37 cellular contexts compared by ENCODE assay signal in genomic region chr1:162060314-162060713, GRCh38. TPM values are rescaled to one million over a fixed set of nuclear protein-coding genes. Genes with fewer than 3 reads are reported as not detected.
"Had no signal": no experiment of that assay in that cellular context is flagged by ENCODE, and none has a peak within 500 bp of the region (broad histone marks: within the 10 kb centered on the region; RNA-seq: fewer than 3 reads in every experiment).

No MANE protein-coding gene starts in this region.

- H3K4me3 ChIP-seq: adrenal gland, body of pancreas, breast epithelium had no signal

- ATAC-seq: activated CD4-positive, CD25-positive, alpha-beta regulatory T cell treated with anti-CD3 and anti-CD28 coated beads, Interleukin-2, amount 50 U/mL, for 24 hours; activated CD8-positive, alpha-beta T cell treated with anti-CD3 and anti-CD28 coated beads for 36 hours; activated naive CD4-positive, alpha-beta T cell treated with anti-CD3 and anti-CD28 coated beads, Interleukin-2, amount 50 U/mL, for 72 hours; activated T-cell treated with anti-CD3 and anti-CD28 coated beads, Interleukin-2, amount 50 U/mL, for 4 hours; activated T-cell treated with anti-CD3 and anti-CD28 coated beads, Interleukin-2, amount 50 U/mL, for 72 hours; activated T-helper 17 cell treated with anti-CD3 and anti-CD28 coated beads, Interleukin-2, amount 50 U/mL, for 72 hours; body of pancreas; WTC11 had no signal

- H3K27ac ChIP-seq: adrenal gland, body of pancreas, brain microvascular endothelial cell, VCaP had no signal

- H3K4me1 Mint-ChIP-seq: activated naive CD8-positive, alpha-beta T cell treated with anti-CD3 and anti-CD28 coated beads for 36 hours had no signal

- H3K27me3 ChIP-seq: adrenal gland, body of pancreas, brain microvascular endothelial cell, breast epithelium had no signal

- H3K36me3 Mint-ChIP-seq: activated CD4-positive, alpha-beta memory T cell treated with anti-CD3 and anti-CD28 coated beads for 36 hours; activated naive CD4-positive, alpha-beta T cell treated with anti-CD3 and anti-CD28 coated beads, Interleukin-2, amount 50 U/mL, for 72 hours; activated naive CD8-positive, alpha-beta T cell treated with anti-CD3 and anti-CD28 coated beads for 36 hours; WTC11 had no signal

- H3K27ac Mint-ChIP-seq: activated CD4-positive, alpha-beta memory T cell treated with anti-CD3 and anti-CD28 coated beads for 36 hours; activated CD4-positive, alpha-beta T cell treated with anti-CD3 and anti-CD28 coated beads, Interleukin-2, amount 10 ng/mL, durations not matched to agents 24 days and 14 days; activated CD8-positive, alpha-beta T cell treated with anti-CD3 and anti-CD28 coated beads for 36 hours; activated naive CD4-positive, alpha-beta T cell treated with anti-CD3 and anti-CD28 coated beads for 36 hours; activated naive CD4-positive, alpha-beta T cell treated with anti-CD3 and anti-CD28 coated beads, Interleukin-2, amount 50 U/mL, for 72 hours; activated naive CD8-positive, alpha-beta T cell treated with anti-CD3 and anti-CD28 coated beads for 36 hours; activated T-cell treated with anti-CD3 and anti-CD28 coated beads, Interleukin-2, amount 50 U/mL, for 72 hours; activated T-helper 1 cell treated with anti-CD3 and anti-CD28 coated beads, Interleukin-12 subunit alpha, Interleukin-12 subunit beta, Interleukin-2, Interleukin-4 antibody, amounts not matched to agents 30 ng/mL and 10 ng/mL and 1 ng/mL, durations not matched to agents 14 hours and 24 hours and 36 hours; activated T-helper 17 cell treated with anti-CD3 and anti-CD28 coated beads, Interleukin-2, amount 50 U/mL, for 72 hours; T-helper 1 cell treated with Interleukin-12 subunit alpha and Interleukin-12 subunit beta and Interleukin-4 antibody, amounts not matched to agents 30 μg/mL and 1 μg/mL, for 36 hours; T-helper 2 cell treated with Interferon-gamma antibody and Interleukin-4, amounts not matched to agents 5 μg/mL and 100 μg/mL, for 36 hours; WTC11 had no signal

- H3K9me3 Mint-ChIP-seq: activated CD4-positive, alpha-beta memory T cell treated with anti-CD3 and anti-CD28 coated beads for 36 hours; activated CD4-positive, alpha-beta T cell treated with anti-CD3 and anti-CD28 coated beads, Interleukin-2, amount 10 ng/mL, durations not matched to agents 24 days and 14 days; activated CD8-positive, alpha-beta T cell treated with anti-CD3 and anti-CD28 coated beads for 36 hours; activated naive CD4-positive, alpha-beta T cell treated with anti-CD3 and anti-CD28 coated beads for 36 hours; activated naive CD4-positive, alpha-beta T cell treated with anti-CD3 and anti-CD28 coated beads, Interleukin-2, amount 50 U/mL, for 72 hours; activated naive CD8-positive, alpha-beta T cell treated with anti-CD3 and anti-CD28 coated beads for 36 hours; activated T-cell treated with anti-CD3 and anti-CD28 coated beads, Interleukin-2, amount 50 U/mL, for 4 hours; activated T-cell treated with anti-CD3 and anti-CD28 coated beads, Interleukin-2, amount 50 U/mL, for 72 hours; activated T-helper 1 cell treated with anti-CD3 and anti-CD28 coated beads, Interleukin-12 subunit alpha, Interleukin-12 subunit beta, Interleukin-2, Interleukin-4 antibody, amounts not matched to agents 30 ng/mL and 10 ng/mL and 1 ng/mL, durations not matched to agents 14 hours and 24 hours and 36 hours; activated T-helper 17 cell treated with anti-CD3 and anti-CD28 coated beads, Interleukin-2, amount 50 U/mL, for 72 hours; T-helper 1 cell treated with Interleukin-12 subunit alpha and Interleukin-12 subunit beta and Interleukin-4 antibody, amounts not matched to agents 30 μg/mL and 1 μg/mL, for 36 hours; T-helper 2 cell treated with Interferon-gamma antibody and Interleukin-4, amounts not matched to agents 5 μg/mL and 100 μg/mL, for 36 hours; WTC11 had no signal

- H3K4me1 ChIP-seq: adrenal gland, body of pancreas, breast epithelium had no signal

- DNase-seq: activated CD4-positive, alpha-beta memory T cell treated with anti-CD3 and anti-CD28 coated beads for 36 hours; activated CD4-positive, alpha-beta T cell treated with anti-CD3 and anti-CD28 coated beads for 4 hours; activated CD4-positive, alpha-beta T cell treated with anti-CD3 and anti-CD28 coated beads, Interleukin-2, amount 10 ng/mL, durations not matched to agents 24 days and 14 days; activated CD4-positive, alpha-beta T cell treated with anti-CD3 and anti-CD28 coated beads, Interleukin-2, amount 50 U/mL, for 1 hour; activated CD4-positive, alpha-beta T cell treated with anti-CD3 and anti-CD28 coated beads, Interleukin-2, amount 50 U/mL, for 4 hours; activated CD4-positive, CD25-positive, alpha-beta regulatory T cell; activated CD8-positive, alpha-beta memory T cell treated with anti-CD3 and anti-CD28 coated beads, Interleukin-2, amount 50 U/mL, for 4 hours; activated CD8-positive, alpha-beta T cell treated with anti-CD3 and anti-CD28 coated beads for 36 hours; activated effector memory CD4-positive, alpha-beta T cell treated with anti-CD3 and anti-CD28 coated beads, Interleukin-2, amount 50 U/mL, for 16 hours; activated gamma-delta T cell treated with Interleukin-2 at 50 U/mL for 16 hours; activated naive CD4-positive, alpha-beta T cell; activated naive CD4-positive, alpha-beta T cell treated with anti-CD3 and anti-CD28 coated beads for 36 hours; activated naive CD4-positive, alpha-beta T cell treated with anti-CD3 and anti-CD28 coated beads, Interleukin-2, amount 50 U/mL, for 16 hours; activated naive CD8-positive, alpha-beta T cell treated with anti-CD3 and anti-CD28 coated beads for 36 hours; activated T-cell treated with anti-CD3 and anti-CD28 coated beads for 4 hours; activated T-cell treated with anti-CD3 and anti-CD28 coated beads, Interleukin-2, amount 50 U/mL, for 1 hour; activated T-cell treated with anti-CD3 and anti-CD28 coated beads, Interleukin-2, amount 50 U/mL, for 4 hours; activated T-cell treated with anti-CD3 and anti-CD28 coated beads, Interleukin-2, amount 50 U/mL, for 72 hours; adrenal gland; amniotic stem cell; aorta; body of pancreas; brain microvascular endothelial cell; central memory CD4-positive, alpha-beta T cell; T-helper 1 cell; T-helper 2 cell; T-helper 9 cell had no signal

- H3K4me3 Mint-ChIP-seq: activated CD4-positive, alpha-beta memory T cell treated with anti-CD3 and anti-CD28 coated beads for 36 hours; activated CD4-positive, alpha-beta T cell treated with anti-CD3 and anti-CD28 coated beads, Interleukin-2, amount 10 ng/mL, durations not matched to agents 24 days and 14 days; activated CD8-positive, alpha-beta T cell treated with anti-CD3 and anti-CD28 coated beads for 36 hours; activated naive CD4-positive, alpha-beta T cell treated with anti-CD3 and anti-CD28 coated beads for 36 hours; activated naive CD8-positive, alpha-beta T cell treated with anti-CD3 and anti-CD28 coated beads for 36 hours; activated T-cell treated with anti-CD3 and anti-CD28 coated beads, Interleukin-2, amount 50 U/mL, for 4 hours; activated T-cell treated with anti-CD3 and anti-CD28 coated beads, Interleukin-2, amount 50 U/mL, for 72 hours; activated T-helper 1 cell treated with anti-CD3 and anti-CD28 coated beads, Interleukin-12 subunit alpha, Interleukin-12 subunit beta, Interleukin-2, Interleukin-4 antibody, amounts not matched to agents 30 ng/mL and 10 ng/mL and 1 ng/mL, durations not matched to agents 14 hours and 24 hours and 36 hours; activated T-helper 17 cell treated with anti-CD3 and anti-CD28 coated beads, Interleukin-2, amount 50 U/mL, for 72 hours; T-helper 1 cell treated with Interleukin-12 subunit alpha and Interleukin-12 subunit beta and Interleukin-4 antibody, amounts not matched to agents 30 μg/mL and 1 μg/mL, for 36 hours; T-helper 2 cell treated with Interferon-gamma antibody and Interleukin-4, amounts not matched to agents 5 μg/mL and 100 μg/mL, for 36 hours; WTC11 had no signal

- H3K36me3 ChIP-seq: adrenal gland, brain microvascular endothelial cell, breast epithelium had no signal

- H3K9me3 ChIP-seq: adrenal gland, body of pancreas, breast epithelium had no signal

RNA-seq across cellular contexts. Expression of gene NOS1AP, which starts 9.2 kb away (rescaled TPM):
- total RNA-seq: activated CD4-positive, alpha-beta T cell treated with anti-CD3 and anti-CD28 coated beads, Interleukin-2, amount 10 ng/mL, durations not matched to agents 24 days and 14 days had no signal

RNA-seq across cellular contexts. Expression of gene OLFML2B, which starts 36.6 kb away (rescaled TPM):
- total RNA-seq: activated CD4-positive, alpha-beta memory T cell treated with anti-CD3 and anti-CD28 coated beads for 36 hours; activated CD4-positive, alpha-beta T cell treated with anti-CD3 and anti-CD28 coated beads, Interleukin-2, amount 10 ng/mL, durations not matched to agents 24 days and 14 days; activated CD8-positive, alpha-beta memory T cell treated with anti-CD3 and anti-CD28 coated beads for 36 hours; activated CD8-positive, alpha-beta T cell treated with anti-CD3 and anti-CD28 coated beads for 36 hours; activated T-cell treated with anti-CD3 and anti-CD28 coated beads, Interleukin-2, amount 50 U/mL, for 72 hours; activated T-helper 1 cell treated with anti-CD3 and anti-CD28 coated beads, Interleukin-12 subunit alpha, Interleukin-12 subunit beta, Interleukin-2, Interleukin-4 antibody, amounts not matched to agents 30 ng/mL and 10 ng/mL and 1 ng/mL, durations not matched to agents 14 hours and 24 hours and 36 hours; activated T-helper 17 cell treated with anti-CD3 and anti-CD28 coated beads, Interleukin-2, amount 50 U/mL, for 72 hours had no signal
